ENCODE assay signal across 8 cellular contexts in the genomic region with DNA sequence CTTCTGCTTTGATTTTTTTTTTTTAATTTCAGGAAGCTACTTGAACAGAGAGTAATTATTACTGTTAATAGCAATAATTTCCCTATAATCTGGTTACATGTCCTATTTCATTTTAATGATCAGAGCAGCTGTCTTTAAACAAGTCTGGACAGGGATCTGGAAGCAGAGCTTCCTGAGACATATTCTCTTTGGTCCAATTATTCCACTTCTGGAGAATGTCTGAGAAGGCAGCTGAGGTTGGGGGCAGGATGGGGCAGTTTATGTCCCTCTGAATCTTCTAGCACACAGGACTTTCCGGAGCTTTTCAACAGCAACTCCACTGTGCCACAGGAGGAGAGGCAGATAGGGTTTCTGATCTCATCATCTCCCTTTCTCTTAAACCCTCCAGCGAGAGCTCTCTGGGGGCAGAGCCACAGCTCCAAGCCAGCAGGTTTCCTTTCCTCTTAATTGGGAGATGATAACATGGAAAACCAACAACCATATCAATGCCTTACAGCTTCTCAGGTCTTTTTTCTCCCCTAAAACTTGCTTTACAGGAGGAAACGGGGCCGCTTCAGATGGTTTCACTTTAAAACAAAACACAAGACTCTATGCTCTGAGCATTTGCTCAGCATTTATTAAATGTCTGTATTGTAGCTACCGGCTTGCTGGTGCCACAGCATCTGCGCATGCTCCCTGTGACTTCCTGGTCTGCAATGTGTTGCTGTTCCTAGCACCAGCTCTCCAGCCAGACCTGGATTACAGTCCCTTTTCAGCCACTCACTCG.
DNase-seq lines count a peak whose midpoint lies in the region; ATAC-seq and TF ChIP-seq lines count a peak whose summit lies in the region.

No MANE protein-coding gene starts in this region.

- peaks cover 9% of the 10 kb centered on the region for H3K4me1 Mint-ChIP-seq in activated T-cell treated with anti-CD3 and anti-CD28 coated beads, Interleukin-2, amount 50 U/mL, for 4 hours (ENCODE audit: low read depth)
- H3K4me1 Mint-ChIP-seq in effector memory CD8-positive, alpha-beta T cell (ENCODE audit: low read depth in 2 of 2): peaks cover 0 to 3% of the 10 kb centered on the region in 2 donors

- no peak for TF ChIP-seq CTCF in heart left ventricle (IDR thresholded peaks at IDR 0.05)
- TF ChIP-seq CTCF in sigmoid colon (IDR thresholded peaks at IDR 0.05): no peak

- H3K27ac Mint-ChIP-seq in effector memory CD8-positive, alpha-beta T cell: peak overlapping the region in 1 of 2 donors; percentile 16

- WGBS in heart left ventricle, 4 donors: 34 to 51% (median 46%) methylated on average over 7 of the region's 7 CpGs
- 55 to 73% methylated on average over 7 of the region's 7 CpGs for WGBS in sigmoid colon, 2 donors

- H3K4me1 ChIP-seq in heart left ventricle (peaks cover 0 to 25% (median 5%) of the 10 kb centered on the region in 12 donors), sigmoid colon (peaks cover 0 to 16% (median 3%) of the 10 kb centered on the region in 4 donors), HAP-1 (no peaks in the 10 kb centered on the region)

- H3K27ac ChIP-seq in heart left ventricle (peak overlapping the region in 11 of 12 donors; percentile 44 to 72 (median 62)), sigmoid colon (peak overlapping the region; percentile 48 to 70 (median 58))

- ATAC-seq in GM18498 (IDR thresholded peaks at IDR 0.05; ENCODE audit: unreplicated experiment) (peak; percentile 84), heart left ventricle (peak; percentile 69 to 87 (median 83)), HG03469 (IDR thresholded peaks at IDR 0.05; ENCODE audit: unreplicated experiment) (no peak)
- ATAC-seq in activated T-cell treated with anti-CD3 and anti-CD28 coated beads, Interleukin-2, amount 50 U/mL, for 4 hours: peak in 1 of 2 donors; percentile 34
- no peak for ATAC-seq in effector memory CD8-positive, alpha-beta T cell (replicated peaks)

- no peaks in the 10 kb centered on the region for H3K9me3 ChIP-seq in heart left ventricle
- H3K9me3 ChIP-seq in sigmoid colon: no peaks in the 10 kb centered on the region
- H3K9me3 ChIP-seq in HAP-1: no peaks in the 10 kb centered on the region

- in situ Hi-C loops in HAP-1 (cut with MboI; ENCODE audit: low sequenced_read_pairs): no loop called here

- DNase-seq in HT-29 (ENCODE audit: low spot score): peak; percentile 41
- peak; percentile 5 for DNase-seq in activated T-cell treated with anti-CD3 and anti-CD28 coated beads, Interleukin-2, amount 50 U/mL, for 4 hours
- peak; percentile 69 to 80 (median 73) for DNase-seq in heart left ventricle
- peak; percentile 86 for DNase-seq in sigmoid colon
- DNase-seq in HAP-1 (ENCODE audit: low spot score in 2 of 2): no peak
- DNase-seq in effector memory CD8-positive, alpha-beta T cell: no peak

- H3K27me3 Mint-ChIP-seq in activated T-cell treated with anti-CD3 and anti-CD28 coated beads, Interleukin-2, amount 50 U/mL, for 4 hours (ENCODE audit: low read depth): peaks cover 1% of the 10 kb centered on the region
- H3K27me3 Mint-ChIP-seq in effector memory CD8-positive, alpha-beta T cell: peaks cover 21 to 27% of the 10 kb centered on the region in 2 donors

- peak overlapping the region; percentile 51 for H3K4me3 Mint-ChIP-seq in activated T-cell treated with anti-CD3 and anti-CD28 coated beads, Interleukin-2, amount 50 U/mL, for 4 hours
- H3K4me3 Mint-ChIP-seq in effector memory CD8-positive, alpha-beta T cell: peak overlapping the region in 1 of 2 donors; percentile 52

- H3K36me3 ChIP-seq in heart left ventricle: no peaks in the 10 kb centered on the region
- H3K36me3 ChIP-seq in sigmoid colon: no peaks in the 10 kb centered on the region
- H3K36me3 ChIP-seq in HAP-1 (replicated peaks): no peaks in the 10 kb centered on the region

- H3K9me3 Mint-ChIP-seq in activated T-cell treated with anti-CD3 and anti-CD28 coated beads, Interleukin-2, amount 50 U/mL, for 4 hours: no peaks in the 10 kb centered on the region
- no peaks in the 10 kb centered on the region for H3K9me3 Mint-ChIP-seq in effector memory CD8-positive, alpha-beta T cell

- no peak for TF ChIP-seq POLR2A in heart left ventricle (IDR thresholded peaks at IDR 0.05)
- no peak for TF ChIP-seq POLR2A in sigmoid colon (IDR thresholded peaks at IDR 0.05)

- no peak for TF ChIP-seq EP300 in sigmoid colon (IDR thresholded peaks at IDR 0.05)

- intact Hi-C loops in heart left ventricle (cut with DNase I): no loop called here
- intact Hi-C loops in sigmoid colon (cut with DNase I): no loop called here

- H3K4me3 ChIP-seq in heart left ventricle (peak overlapping the region in 10 of 12 donors; percentile 24 to 53 (median 41)), sigmoid colon (peak overlapping the region; percentile 13 to 39 (median 30)), HAP-1 (no peak overlapping the region)

- no peaks in the 10 kb centered on the region for H3K36me3 Mint-ChIP-seq in activated T-cell treated with anti-CD3 and anti-CD28 coated beads, Interleukin-2, amount 50 U/mL, for 4 hours (ENCODE audit: insufficient read depth)
- H3K36me3 Mint-ChIP-seq in effector memory CD8-positive, alpha-beta T cell (ENCODE audit: insufficient read depth): no peaks in the 10 kb centered on the region

- H3K27me3 ChIP-seq in heart left ventricle: no peaks in the 10 kb centered on the region
- H3K27me3 ChIP-seq in sigmoid colon: no peaks in the 10 kb centered on the region
- H3K27me3 ChIP-seq in HAP-1 (ENCODE audit: low read depth): no peaks in the 10 kb centered on the region

Comparison
In these comparisons a context has a peak if more than half of its experiments do, and no peak if none do; other contexts are left out.
1. ATAC-seq: peak in GM18498 (single experiment) and heart left ventricle (4 of 4); none in HG03469 (single experiment) and effector memory CD8-positive, alpha-beta T cell (single experiment).
2. DNase-seq: peak in HT-29 (single experiment), activated T-cell treated with anti-CD3 and anti-CD28 coated beads, Interleukin-2, amount 50 U/mL, for 4 hours (single experiment), heart left ventricle (5 of 5) and sigmoid colon (single experiment); none in HAP-1 (0 of 2) and effector memory CD8-positive, alpha-beta T cell (0 of 3).